In genomic region chr19:13428352-13428751, GRCh38 we compare ENCODE assay signal across 8 cellular contexts.
A peak's percentile ranks its signal among the peaks of the same experiment; 100 is the strongest.
DNase-seq lines count a peak whose midpoint lies in the region; ATAC-seq and TF ChIP-seq lines count a peak whose summit lies in the region.

No MANE protein-coding gene starts in this region.

- 19% methylated on average over 9 of the region's 9 CpGs for WGBS in SK-N-SH (ENCODE audit: low lambda C conversion rate)
- WGBS in hepatocyte (ENCODE audit: low lambda C conversion rate, missing lambda C conversion rate) = 42% methylated on average over 9 of the region's 9 CpGs
- 56 to 67% methylated on average over 5 to 9 of the region's 9 CpGs for WGBS in gastroesophageal sphincter (ENCODE audit: low coverage in 1 of 2), 2 donors

- CTCF ChIA-PET in SK-N-SH (lab: Yijun Ruan, JAX) = interaction anchor here (0.8 to 1.5 kb wide), 4 partner anchors 10 to 145 kb away, joined by 3 to 5 read pairs (median 4); no protein-coding TSS in a partner anchor
- CTCF ChIA-PET in activated CD8-positive, alpha-beta memory T cell treated with anti-CD3 and anti-CD28 coated beads, Interleukin-2, amount 10 ng/mL, durations not matched to agents 7 days and 5 days (lab: Charles Lee) = interaction anchor here (1.1 to 2.7 kb wide), 2 partner anchors 150 to 233 kb away, joined by 4 to 10 read pairs; no protein-coding TSS in a partner anchor

- ATAC-seq in HG02610 (IDR thresholded peaks at IDR 0.05; ENCODE audit: unreplicated experiment) (no peak), gastroesophageal sphincter (no peak)
- no peak for ATAC-seq in activated CD8-positive, alpha-beta memory T cell treated with anti-CD3 and anti-CD28 coated beads, Interleukin-2, amount 10 ng/mL, durations not matched to agents 7 days and 5 days

- H3K79me2 ChIP-seq in SK-N-SH (ENCODE audit: insufficient read depth) = no peaks in the 10 kb centered on the region
- H3K79me2 ChIP-seq in hepatocyte = no peaks in the 10 kb centered on the region

- H3K4me1 ChIP-seq in SK-N-SH (ENCODE audit: control insufficient read depth in 1 of 2, insufficient read depth in 2 of 2, low read depth in 1 of 2, low read length in 1 of 2) = no peaks in the 10 kb centered on the region
- H3K4me1 ChIP-seq in hepatocyte (ENCODE audit: insufficient read depth) = no peaks in the 10 kb centered on the region
- H3K4me1 ChIP-seq in gastroesophageal sphincter = no peaks in the 10 kb centered on the region

- no peak overlapping the region for H3K4me3 ChIP-seq in SK-N-SH (ENCODE audit: low read depth in 2 of 2, low read length in 1 of 2)
- no peak overlapping the region for H3K4me3 ChIP-seq in hepatocyte
- no peak overlapping the region for H3K4me3 ChIP-seq in gastroesophageal sphincter

- H3K9me3 ChIP-seq in SK-N-SH (no peaks in the 10 kb centered on the region), hepatocyte (ENCODE audit: low read depth) (no peaks in the 10 kb centered on the region), gastroesophageal sphincter (peaks cover 0 to 28% (median 0%) of the 10 kb centered on the region in 3 donors)

- no peak overlapping the region for H3K27ac Mint-ChIP-seq in activated CD8-positive, alpha-beta memory T cell treated with anti-CD3 and anti-CD28 coated beads, Interleukin-2, amount 10 ng/mL, durations not matched to agents 7 days and 5 days

- no peak overlapping the region for H2AFZ ChIP-seq in SK-N-SH (ENCODE audit: low read depth)
- H2AFZ ChIP-seq in hepatocyte = no peak overlapping the region

- TF ChIP-seq EP300 in SK-N-SH (IDR thresholded peaks at IDR 0.05; ENCODE audit: borderline replicate concordance in 1 of 2, low read depth in 1 of 2, low read length in 1 of 2) (no peak), gastroesophageal sphincter (IDR thresholded peaks at IDR 0.05) (no peak)

- H3K27me3 Mint-ChIP-seq in activated CD8-positive, alpha-beta memory T cell treated with anti-CD3 and anti-CD28 coated beads, Interleukin-2, amount 10 ng/mL, durations not matched to agents 7 days and 5 days = peaks cover 3% of the 10 kb centered on the region

- no peak for TF ChIP-seq POLR2A in gastroesophageal sphincter (IDR thresholded peaks at IDR 0.05)

- H3F3A ChIP-seq in SK-N-SH (replicated peaks; ENCODE audit: insufficient read depth) = no peaks in the 10 kb centered on the region

- no peak for TF ChIP-seq RAD21 in SK-N-SH (IDR thresholded peaks at IDR 0.05; ENCODE audit: low read length)

- TF ChIP-seq CTCF in AG09319 (IDR thresholded peaks at IDR 0.05; ENCODE audit: low read depth, low read length) = peak; percentile 55
- peak; percentile 70 for TF ChIP-seq CTCF in GM12873 (IDR thresholded peaks at IDR 0.05; ENCODE audit: insufficient read depth, low read depth, low read length, missing control alignments)
- TF ChIP-seq CTCF in SK-N-SH (IDR thresholded peaks at IDR 0.05) = peak; percentile 70
- TF ChIP-seq CTCF in hepatocyte (IDR thresholded peaks at IDR 0.05; ENCODE audit: poor library complexity) = peak; percentile 29
- no peak for TF ChIP-seq CTCF in gastroesophageal sphincter (IDR thresholded peaks at IDR 0.05)

- H3K4me2 ChIP-seq in SK-N-SH (no peak overlapping the region), hepatocyte (no peak overlapping the region)

- no peak overlapping the region for H3K4me3 Mint-ChIP-seq in activated CD8-positive, alpha-beta memory T cell treated with anti-CD3 and anti-CD28 coated beads, Interleukin-2, amount 10 ng/mL, durations not matched to agents 7 days and 5 days

- H3K27me3 ChIP-seq in SK-N-SH (ENCODE audit: insufficient read depth) (peaks cover 12% of the 10 kb centered on the region; the same call in 1 of the 2 replicates), hepatocyte (no peaks in the 10 kb centered on the region), gastroesophageal sphincter (peaks cover 32% of the 10 kb centered on the region)

- POLR2A ChIA-PET in SK-N-SH (lab: Yijun Ruan, JAX) = no interaction called here

- H3K27ac ChIP-seq in SK-N-SH (ENCODE audit: low read depth in 2 of 2, low read length in 1 of 2) (no peak overlapping the region), hepatocyte (no peak overlapping the region), gastroesophageal sphincter (no peak overlapping the region)

- no peaks in the 10 kb centered on the region for H3K36me3 Mint-ChIP-seq in activated CD8-positive, alpha-beta memory T cell treated with anti-CD3 and anti-CD28 coated beads, Interleukin-2, amount 10 ng/mL, durations not matched to agents 7 days and 5 days

- H3K9me3 Mint-ChIP-seq in activated CD8-positive, alpha-beta memory T cell treated with anti-CD3 and anti-CD28 coated beads, Interleukin-2, amount 10 ng/mL, durations not matched to agents 7 days and 5 days (ENCODE audit: low read depth) = peaks cover under 1% of the 10 kb centered on the region

- no peaks in the 10 kb centered on the region for H3K9me2 ChIP-seq in SK-N-SH
- H3K9me2 ChIP-seq in hepatocyte (replicated peaks; ENCODE audit: insufficient read depth) = no peaks in the 10 kb centered on the region

- H4K20me1 ChIP-seq in SK-N-SH (ENCODE audit: insufficient read depth) = no peaks in the 10 kb centered on the region
- H4K20me1 ChIP-seq in hepatocyte (ENCODE audit: insufficient read depth, poor library complexity, severe bottlenecking) = no peaks in the 10 kb centered on the region

- H3K36me3 ChIP-seq in SK-N-SH (replicated peaks in 1 of 2; ENCODE audit: control insufficient read depth in 1 of 2, insufficient read depth in 2 of 2, low read length in 1 of 2) (no peaks in the 10 kb centered on the region), hepatocyte (replicated peaks; ENCODE audit: insufficient read depth, low read depth) (no peaks in the 10 kb centered on the region), gastroesophageal sphincter (no peaks in the 10 kb centered on the region)

- no peak overlapping the region for H3K9ac ChIP-seq in SK-N-SH

- no peaks in the 10 kb centered on the region for H3K4me1 Mint-ChIP-seq in activated CD8-positive, alpha-beta memory T cell treated with anti-CD3 and anti-CD28 coated beads, Interleukin-2, amount 10 ng/mL, durations not matched to agents 7 days and 5 days

- DNase-seq in AG09319 (ENCODE audit: extremely low read depth, low read depth) (no peak), SK-N-SH (peak; percentile 19), hepatocyte (ENCODE audit: low spot score) (no peak), COLO668 (lab: John Stamatoyannopoulos, UW; ENCODE audit: unreplicated experiment) (no peak)
- DNase-seq in activated CD8-positive, alpha-beta memory T cell treated with anti-CD3 and anti-CD28 coated beads, Interleukin-2, amount 10 ng/mL, durations not matched to agents 7 days and 5 days = no peak

TF ChIP-seq in SK-N-SH, 30 proteins besides CTCF, POLR2A, EP300 and RAD21:
- TF ChIP-seq SMC3 (IDR thresholded peaks at IDR 0.05; ENCODE audit: low read depth, low read length) (peak; percentile 46), TAF1 (IDR thresholded peaks at IDR 0.05; ENCODE audit: borderline replicate concordance, low read depth, low read length) (no peak)
- TF ChIP-seq, protein P1, sequence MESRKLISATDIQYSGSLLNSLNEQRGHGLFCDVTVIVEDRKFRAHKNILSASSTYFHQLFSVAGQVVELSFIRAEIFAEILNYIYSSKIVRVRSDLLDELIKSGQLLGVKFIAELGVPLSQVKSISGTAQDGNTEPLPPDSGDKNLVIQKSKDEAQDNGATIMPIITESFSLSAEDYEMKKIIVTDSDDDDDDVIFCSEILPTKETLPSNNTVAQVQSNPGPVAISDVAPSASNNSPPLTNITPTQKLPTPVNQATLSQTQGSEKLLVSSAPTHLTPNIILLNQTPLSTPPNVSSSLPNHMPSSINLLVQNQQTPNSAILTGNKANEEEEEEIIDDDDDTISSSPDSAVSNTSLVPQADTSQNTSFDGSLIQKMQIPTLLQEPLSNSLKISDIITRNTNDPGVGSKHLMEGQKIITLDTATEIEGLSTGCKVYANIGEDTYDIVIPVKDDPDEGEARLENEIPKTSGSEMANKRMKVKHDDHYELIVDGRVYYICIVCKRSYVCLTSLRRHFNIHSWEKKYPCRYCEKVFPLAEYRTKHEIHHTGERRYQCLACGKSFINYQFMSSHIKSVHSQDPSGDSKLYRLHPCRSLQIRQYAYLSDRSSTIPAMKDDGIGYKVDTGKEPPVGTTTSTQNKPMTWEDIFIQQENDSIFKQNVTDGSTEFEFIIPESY (IDR thresholded peaks at IDR 0.05; ENCODE audit: borderline replicate concordance, low read depth) = no peak

Comparison
In these comparisons a context has a peak if more than half of its experiments do, and no peak if none do; other contexts are left out.
1. CTCF ChIP-seq: peak in AG09319 (single experiment), GM12873 (single experiment), SK-N-SH (single experiment) and hepatocyte (single experiment); none in gastroesophageal sphincter (0 of 4).